Comparison of ENCODE assay signal across 17 cellular contexts in the genomic region with DNA sequence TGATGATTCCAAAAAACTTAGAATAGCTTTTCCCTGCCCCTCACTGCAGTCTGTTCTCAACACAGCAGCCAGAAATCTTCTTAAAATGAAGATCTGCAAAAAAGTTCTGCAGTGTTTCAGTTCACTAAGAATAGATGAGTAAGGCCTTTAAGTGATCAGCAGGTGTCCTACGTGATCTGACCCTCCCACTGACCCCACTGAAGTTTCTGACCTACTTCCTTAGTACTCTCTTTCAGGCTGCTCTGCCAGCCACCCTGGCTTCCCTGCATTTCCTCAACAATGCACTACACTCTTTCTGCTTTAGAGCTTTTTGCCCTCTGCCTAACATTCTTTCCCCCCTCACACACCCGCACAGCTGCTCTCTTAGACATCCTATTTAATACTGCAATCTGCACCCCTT.
A peak's percentile ranks its signal among the peaks of the same experiment; 100 is the strongest.
DNase-seq lines count a peak whose midpoint lies in the region; ATAC-seq and TF ChIP-seq lines count a peak whose summit lies in the region.
"Had no signal": no experiment of that assay in that cellular context is flagged by ENCODE, and none has a peak within 500 bp of the region (broad histone marks: within the 10 kb centered on the region; RNA-seq: fewer than 3 reads in every experiment).

No MANE protein-coding gene starts in this region.

- no peaks in the 10 kb centered on the region for H3K79me2 ChIP-seq in Karpas-422 (ENCODE audit: low read length)

- no peaks in the 10 kb centered on the region for H3K27me3 Mint-ChIP-seq in progenitor cell of endocrine pancreas

- H3K9me3 Mint-ChIP-seq in progenitor cell of endocrine pancreas (ENCODE audit: low read depth) = peaks cover 7% of the 10 kb centered on the region
- H3K9me3 Mint-ChIP-seq: activated T-helper 2 cell treated with anti-CD3 and anti-CD28 coated beads, Interferon-gamma antibody, Interleukin-2, Interleukin-4, amounts not matched to agents 10 μg/mL and 5 μg/mL and 100 μg/mL, durations not matched to agents 14 hours and 24 hours and 36 hours; nephron had no signal

- H3K36me3 Mint-ChIP-seq in progenitor cell of endocrine pancreas (ENCODE audit: insufficient read depth) = peaks cover 6% of the 10 kb centered on the region

- intact Hi-C loops in psoas muscle (cut with DNase I) = no loop called here

- H3K36me3 ChIP-seq in Karpas-422 (ENCODE audit: insufficient read depth, low read length) (no peaks in the 10 kb centered on the region), psoas muscle (ENCODE audit: insufficient read depth in 1 of 2, low read depth in 1 of 2) (peaks cover 0 to 3% of the 10 kb centered on the region in 2 donors)
- H3K36me3 ChIP-seq: BLaER1, thoracic aorta had no signal

- no peak overlapping the region for H3K4me3 Mint-ChIP-seq in progenitor cell of endocrine pancreas (ENCODE audit: low read depth)
- H3K4me3 Mint-ChIP-seq: nephron had no signal

- DNase-seq in kidney tubule cell (ENCODE audit: low spot score) (peak; percentile 3), progenitor cell of endocrine pancreas (ENCODE audit: low spot score, unreplicated experiment) (no peak), Karpas-422 (no peak), psoas muscle (no peak)
- DNase-seq in activated effector memory CD4-positive, alpha-beta T cell treated with Interleukin-2 at 50 U/mL for 16 hours = no peak
- DNase-seq: activated CD4-positive, alpha-beta T cell treated with anti-CD3 and anti-CD28 coated beads for 4 hours; brain microvascular endothelial cell; NCI-H226; PC-9; T-helper 1 cell had no signal

- H3K27ac Mint-ChIP-seq in progenitor cell of endocrine pancreas = no peak overlapping the region
- H3K27ac Mint-ChIP-seq: activated T-helper 2 cell treated with anti-CD3 and anti-CD28 coated beads, Interferon-gamma antibody, Interleukin-2, Interleukin-4, amounts not matched to agents 10 μg/mL and 5 μg/mL and 100 μg/mL, durations not matched to agents 14 hours and 24 hours and 36 hours; nephron had no signal

- H2AFZ ChIP-seq in Karpas-422 (ENCODE audit: low read length) = no peak overlapping the region
- H2AFZ ChIP-seq: PC-9 had no signal

- H3K9me3 ChIP-seq in Karpas-422 (ENCODE audit: low read length) = no peaks in the 10 kb centered on the region
- H3K9me3 ChIP-seq in psoas muscle = no peaks in the 10 kb centered on the region
- H3K9me3 ChIP-seq: BLaER1, thoracic aorta had no signal

- H3K27me3 ChIP-seq in Karpas-422 (ENCODE audit: low read length) = no peaks in the 10 kb centered on the region
- H3K27me3 ChIP-seq in psoas muscle (ENCODE audit: insufficient read depth in 3 of 3, low read length in 2 of 3) = no peaks in the 10 kb centered on the region
- H3K27me3 ChIP-seq: BLaER1, brain microvascular endothelial cell had no signal

- H3K4me1 ChIP-seq in Karpas-422 (ENCODE audit: low read length) (no peaks in the 10 kb centered on the region), psoas muscle (no peaks in the 10 kb centered on the region)
- H3K4me1 ChIP-seq: BLaER1 had no signal

- no peak overlapping the region for H3K9ac ChIP-seq in Karpas-422 (ENCODE audit: low read length)
- H3K9ac ChIP-seq: BLaER1 had no signal

- peak; percentile 58 for ATAC-seq in GM18517 (IDR thresholded peaks at IDR 0.05; ENCODE audit: unreplicated experiment)
- peak; percentile 65 for ATAC-seq in GM21737 (IDR thresholded peaks at IDR 0.05; ENCODE audit: unreplicated experiment)
- ATAC-seq in HG03469 (IDR thresholded peaks at IDR 0.05; ENCODE audit: unreplicated experiment) = peak; percentile 67
- ATAC-seq in psoas muscle = no peak

- WGBS in psoas muscle, 3 donors = 86 to 91% (median 88%) methylated on average over 2 of the region's 2 CpGs

- peaks cover 8% of the 10 kb centered on the region for H3K4me1 Mint-ChIP-seq in progenitor cell of endocrine pancreas (ENCODE audit: low read depth)
- H3K4me1 Mint-ChIP-seq: nephron had no signal

- TF ChIP-seq CTCF in progenitor cell of endocrine pancreas (IDR thresholded peaks at IDR 0.05; ENCODE audit: unreplicated experiment) = no peak
- TF ChIP-seq CTCF in psoas muscle (IDR thresholded peaks at IDR 0.05) = no peak

- no peak overlapping the region for H3K27ac ChIP-seq in Karpas-422 (ENCODE audit: low read length)
- no peak overlapping the region for H3K27ac ChIP-seq in psoas muscle
- H3K27ac ChIP-seq: BLaER1, brain microvascular endothelial cell, PC-9, thoracic aorta had no signal

- H3K9me2 ChIP-seq in Karpas-422 (replicated peaks; ENCODE audit: insufficient read depth, low read length) = no peaks in the 10 kb centered on the region

- H3K4me2 ChIP-seq in Karpas-422 (ENCODE audit: low read depth, low read length, poor library complexity, severe bottlenecking) = no peak overlapping the region
- H3K4me2 ChIP-seq: BLaER1, PC-9 had no signal

- no peaks in the 10 kb centered on the region for H4K20me1 ChIP-seq in Karpas-422 (ENCODE audit: insufficient read depth, low read depth, low read length)
- H4K20me1 ChIP-seq: BLaER1 had no signal

- H3K4me3 ChIP-seq in Karpas-422 (ENCODE audit: low read length) = no peak overlapping the region
- no peak overlapping the region for H3K4me3 ChIP-seq in psoas muscle
- H3K4me3 ChIP-seq: BLaER1, PC-9, thoracic aorta had no signal

Comparison
In these comparisons a context has a peak if more than half of its experiments do, and no peak if none do; other contexts are left out.
1. ATAC-seq: peak in GM18517 (single experiment), GM21737 (single experiment) and HG03469 (single experiment); none in psoas muscle (0 of 4).